ENCODE assay signal across 15 cellular contexts in genomic region chr2:43047187-43047780, GRCh38.
DNase-seq lines count a peak whose midpoint lies in the region; ATAC-seq, FAIRE-seq and TF ChIP-seq lines count a peak whose summit lies in the region.
"Had no signal": no experiment of that assay in that cellular context is flagged by ENCODE, and none has a peak within 500 bp of the region (broad histone marks: within the 10 kb centered on the region; RNA-seq: fewer than 3 reads in every experiment).

No MANE protein-coding gene starts in this region.

- peaks cover 5% of the 10 kb centered on the region for H3K27me3 Mint-ChIP-seq in progenitor cell of endocrine pancreas
- peaks cover 11% of the 10 kb centered on the region for H3K27me3 Mint-ChIP-seq in T-helper 2 cell treated with Interferon-gamma antibody and Interleukin-4, amounts not matched to agents 5 μg/mL and 100 μg/mL, for 36 hours (ENCODE audit: low read depth)

- H3K27me3 ChIP-seq in SJSA1 (replicated peaks) (no peaks in the 10 kb centered on the region), hepatocyte (no peaks in the 10 kb centered on the region), smooth muscle cell (ENCODE audit: low read depth) (no peaks in the 10 kb centered on the region)
- H3K27me3 ChIP-seq: dorsolateral prefrontal cortex had no signal

- H3K27ac ChIP-seq in SJSA1: peak overlapping the region; percentile 47
- H3K27ac ChIP-seq in hepatocyte: peak overlapping the region; percentile 91
- no peak overlapping the region for H3K27ac ChIP-seq in smooth muscle cell (ENCODE audit: low read depth)

- H3K9me2 ChIP-seq in hepatocyte (replicated peaks; ENCODE audit: insufficient read depth): no peaks in the 10 kb centered on the region

- H3K4me3 ChIP-seq in SJSA1: no peak overlapping the region
- H3K4me3 ChIP-seq in hepatocyte: no peak overlapping the region
- H3K4me3 ChIP-seq in smooth muscle cell: no peak overlapping the region
- H3K4me3 ChIP-seq: dorsolateral prefrontal cortex, HAP-1 had no signal

- H3K4me2 ChIP-seq in hepatocyte (peak overlapping the region; percentile 62), smooth muscle cell (peak overlapping the region; percentile 65)

- no peaks in the 10 kb centered on the region for H3K9me3 Mint-ChIP-seq in progenitor cell of endocrine pancreas (ENCODE audit: low read depth)
- no peaks in the 10 kb centered on the region for H3K9me3 Mint-ChIP-seq in T-helper 2 cell treated with Interferon-gamma antibody and Interleukin-4, amounts not matched to agents 5 μg/mL and 100 μg/mL, for 36 hours
- H3K9me3 Mint-ChIP-seq: T-helper 1 cell treated with Interleukin-12 subunit alpha and Interleukin-12 subunit beta and Interleukin-4 antibody, amounts not matched to agents 30 μg/mL and 1 μg/mL, for 36 hours had no signal

- 75% methylated on average over 17 of the region's 17 CpGs for WGBS in hepatocyte (ENCODE audit: low lambda C conversion rate, missing lambda C conversion rate)
- WGBS in smooth muscle cell (ENCODE audit: low lambda C conversion rate): 89% methylated on average over 17 of the region's 17 CpGs

- H3K79me2 ChIP-seq in hepatocyte: no peaks in the 10 kb centered on the region
- no peaks in the 10 kb centered on the region for H3K79me2 ChIP-seq in smooth muscle cell (ENCODE audit: low read depth)

- H3K4me3 Mint-ChIP-seq in progenitor cell of endocrine pancreas (ENCODE audit: low read depth): no peak overlapping the region
- H3K4me3 Mint-ChIP-seq in T-helper 2 cell treated with Interferon-gamma antibody and Interleukin-4, amounts not matched to agents 5 μg/mL and 100 μg/mL, for 36 hours: no peak overlapping the region
- H3K4me3 Mint-ChIP-seq: B cell; T-helper 1 cell treated with Interleukin-12 subunit alpha and Interleukin-12 subunit beta and Interleukin-4 antibody, amounts not matched to agents 30 μg/mL and 1 μg/mL, for 36 hours had no signal

- no peaks in the 10 kb centered on the region for H3K36me3 ChIP-seq in SJSA1
- no peaks in the 10 kb centered on the region for H3K36me3 ChIP-seq in hepatocyte (replicated peaks; ENCODE audit: insufficient read depth, low read depth)
- no peaks in the 10 kb centered on the region for H3K36me3 ChIP-seq in smooth muscle cell (ENCODE audit: low read depth)
- H3K36me3 ChIP-seq: HAP-1 had no signal

- H3K9ac ChIP-seq in smooth muscle cell (ENCODE audit: low read depth): no peak overlapping the region

- no peaks in the 10 kb centered on the region for H3K9me3 ChIP-seq in SJSA1 (replicated peaks)
- H3K9me3 ChIP-seq in hepatocyte (ENCODE audit: low read depth): no peaks in the 10 kb centered on the region
- no peaks in the 10 kb centered on the region for H3K9me3 ChIP-seq in smooth muscle cell (replicated peaks; ENCODE audit: low read depth)
- H3K9me3 ChIP-seq: HAP-1 had no signal

- H2AFZ ChIP-seq in hepatocyte (no peak overlapping the region), smooth muscle cell (ENCODE audit: low read depth) (no peak overlapping the region)

- H3K4me1 Mint-ChIP-seq in progenitor cell of endocrine pancreas (ENCODE audit: low read depth): peaks cover 24% of the 10 kb centered on the region
- peaks cover 23% of the 10 kb centered on the region for H3K4me1 Mint-ChIP-seq in T-helper 2 cell treated with Interferon-gamma antibody and Interleukin-4, amounts not matched to agents 5 μg/mL and 100 μg/mL, for 36 hours (ENCODE audit: low read depth)

- H4K20me1 ChIP-seq in hepatocyte (ENCODE audit: insufficient read depth, poor library complexity, severe bottlenecking) (no peaks in the 10 kb centered on the region), smooth muscle cell (ENCODE audit: low read depth) (no peaks in the 10 kb centered on the region)

- H3K4me1 ChIP-seq in SJSA1 (replicated peaks) (peaks cover 53% of the 10 kb centered on the region), hepatocyte (ENCODE audit: insufficient read depth) (peaks cover 62% of the 10 kb centered on the region), smooth muscle cell (ENCODE audit: low read depth) (peaks cover 15% of the 10 kb centered on the region)

- FAIRE-seq in GM12891 (lab: Jason Lieb, UNC): peak; percentile 40

- no peak for ATAC-seq in HG03457 (IDR thresholded peaks at IDR 0.05; ENCODE audit: unreplicated experiment)

- H3F3A ChIP-seq in smooth muscle cell (ENCODE audit: low read depth): no peaks in the 10 kb centered on the region

- no peaks in the 10 kb centered on the region for H3K36me3 Mint-ChIP-seq in progenitor cell of endocrine pancreas (ENCODE audit: insufficient read depth)
- H3K36me3 Mint-ChIP-seq in T-helper 2 cell treated with Interferon-gamma antibody and Interleukin-4, amounts not matched to agents 5 μg/mL and 100 μg/mL, for 36 hours (ENCODE audit: low read depth): no peaks in the 10 kb centered on the region

- no peak for DNase-seq in GM12891 (ENCODE audit: insufficient read length, low spot score)
- no peak for DNase-seq in SJSA1 (ENCODE audit: low read depth in 1 of 2, low spot score in 2 of 2)
- no peak for DNase-seq in hepatocyte (ENCODE audit: low spot score)
- DNase-seq in smooth muscle cell (lab: John Stamatoyannopoulos, UW; ENCODE audit: unreplicated experiment): no peak
- DNase-seq in progenitor cell of endocrine pancreas (ENCODE audit: low spot score, unreplicated experiment): no peak
- DNase-seq in T-helper 2 cell treated with Interferon-gamma antibody and Interleukin-4, amounts not matched to agents 5 μg/mL and 100 μg/mL, for 36 hours (ENCODE audit: low spot score): no peak
- DNase-seq: activated CD4-positive, alpha-beta T cell treated with anti-CD3 and anti-CD28 coated beads for 1 hour; DMS79 treated with DMSO at 0.1 percent for 48 hours; NCI-H2107; stimulated activated CD4-positive, alpha-beta T cell treated with anti-CD3 and anti-CD28 coated beads, Interleukin-4, amount 100 ng/mL, for 24 hours had no signal

- no peak for TF ChIP-seq POLR2A in GM12891 (IDR thresholded peaks at IDR 0.05; ENCODE audit: low read depth, low read length)

- H3K27ac Mint-ChIP-seq in progenitor cell of endocrine pancreas: no peak overlapping the region
- H3K27ac Mint-ChIP-seq in T-helper 2 cell treated with Interferon-gamma antibody and Interleukin-4, amounts not matched to agents 5 μg/mL and 100 μg/mL, for 36 hours: no peak overlapping the region
- H3K27ac Mint-ChIP-seq: B cell had no signal

- TF ChIP-seq CTCF in hepatocyte (IDR thresholded peaks at IDR 0.05; ENCODE audit: poor library complexity) (no peak), smooth muscle cell (IDR thresholded peaks at IDR 0.05; ENCODE audit: borderline replicate concordance, insufficient read depth, poor library complexity, severe bottlenecking) (no peak), progenitor cell of endocrine pancreas (IDR thresholded peaks at IDR 0.05; ENCODE audit: unreplicated experiment) (no peak)

TF ChIP-seq in GM12891, 5 proteins besides CTCF, POLR2A, EP300 and RAD21:
- no peak for TF ChIP-seq POLR2AphosphoS5 (IDR thresholded peaks at IDR 0.05; ENCODE audit: low read depth, low read length)
- no peak for TF ChIP-seq POU2F2 (IDR thresholded peaks at IDR 0.05; ENCODE audit: low read depth, low read length)
- no peak for TF ChIP-seq TAF1 (IDR thresholded peaks at IDR 0.05; ENCODE audit: low read depth, low read length)
- no peak for TF ChIP-seq SPI1 (IDR thresholded peaks at IDR 0.05; ENCODE audit: low read depth, low read length)
- no peak for TF ChIP-seq PAX5 (IDR thresholded peaks at IDR 0.05; ENCODE audit: insufficient read depth, low read length, severe bottlenecking)
